In the genomic region with DNA sequence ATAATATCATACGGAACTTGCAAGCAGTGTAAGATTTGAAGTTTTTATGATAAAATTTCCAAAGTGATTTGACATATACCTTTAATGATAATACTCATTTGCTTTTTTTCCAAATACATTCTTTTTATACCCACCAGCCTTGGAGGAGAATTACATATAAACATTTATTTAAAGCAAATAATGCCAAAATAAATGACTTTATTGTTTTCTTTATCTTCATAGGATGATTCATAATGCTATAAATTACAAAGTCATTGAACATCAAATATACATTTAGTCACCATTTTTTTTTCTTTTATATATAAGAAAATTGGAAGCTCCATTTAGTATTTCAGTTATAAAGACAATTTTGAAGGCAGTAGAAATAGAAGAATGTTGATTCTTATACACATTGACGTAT, we compare ENCODE assay signal across 19 cellular contexts.
DNase-seq lines count a peak whose midpoint lies in the region; ATAC-seq, FAIRE-seq and TF ChIP-seq lines count a peak whose summit lies in the region.
"Had no signal": no experiment of that assay in that cellular context is flagged by ENCODE, and none has a peak within 500 bp of the region (broad histone marks: within the 10 kb centered on the region; RNA-seq: fewer than 3 reads in every experiment).

No MANE protein-coding gene starts in this region.

- H3K36me3 Mint-ChIP-seq in T-helper 2 cell treated with Interferon-gamma antibody and Interleukin-4, amounts not matched to agents 5 μg/mL and 100 μg/mL, for 36 hours (ENCODE audit: low read depth): no peaks in the 10 kb centered on the region
- H3K36me3 Mint-ChIP-seq: CD4-positive, alpha-beta memory T cell had no signal

- no peak overlapping the region for H3K9ac ChIP-seq in PC-3 (ENCODE audit: low read length)

- no peaks in the 10 kb centered on the region for H4K20me1 ChIP-seq in PC-3 (ENCODE audit: low read length)

- H3K79me2 ChIP-seq in ACC112 (ENCODE audit: control insufficient read depth, insufficient read depth, low read length, unreplicated experiment): no peaks in the 10 kb centered on the region
- H3K79me2 ChIP-seq in PC-3 (ENCODE audit: low read length): no peaks in the 10 kb centered on the region

- H3K27ac ChIP-seq in ACC112 (ENCODE audit: low read depth, low read length) (no peak overlapping the region), PC-3 (ENCODE audit: low read length) (peak overlapping the region; percentile 44)

- peak overlapping the region; percentile 57 for H2AFZ ChIP-seq in ACC112 (ENCODE audit: low read length, unreplicated experiment)
- H2AFZ ChIP-seq in PC-3 (ENCODE audit: low read length): no peak overlapping the region
- H2AFZ ChIP-seq: GM23338 had no signal

- no peak overlapping the region for H3K27ac Mint-ChIP-seq in T-helper 2 cell treated with Interferon-gamma antibody and Interleukin-4, amounts not matched to agents 5 μg/mL and 100 μg/mL, for 36 hours
- H3K27ac Mint-ChIP-seq: CD4-positive, alpha-beta memory T cell; GM23338; H9 had no signal

- peak overlapping the region; percentile 64 for H3K4me2 ChIP-seq in PC-3 (ENCODE audit: low read length)
- H3K4me2 ChIP-seq: GM23338 had no signal

- H3K4me1 ChIP-seq in ACC112 (ENCODE audit: control insufficient read depth, insufficient read depth, low read length, unreplicated experiment) (peaks cover 9% of the 10 kb centered on the region), PC-3 (ENCODE audit: insufficient read depth, low read length) (peaks cover 23% of the 10 kb centered on the region)

- H3K4me3 Mint-ChIP-seq in T-helper 2 cell treated with Interferon-gamma antibody and Interleukin-4, amounts not matched to agents 5 μg/mL and 100 μg/mL, for 36 hours: no peak overlapping the region
- H3K4me3 Mint-ChIP-seq: CD4-positive, alpha-beta memory T cell; GM23338; H9 had no signal

- POLR2A ChIA-PET in PC-3 (lab: Charles Lee; ENCODE audit: unreplicated experiment): interaction anchor here (0.7 kb wide), 1 partner anchor 576 kb away, joined by 3 read pairs; no protein-coding TSS in a partner anchor

- no peaks in the 10 kb centered on the region for H3K27me3 Mint-ChIP-seq in T-helper 2 cell treated with Interferon-gamma antibody and Interleukin-4, amounts not matched to agents 5 μg/mL and 100 μg/mL, for 36 hours (ENCODE audit: low read depth)
- H3K27me3 Mint-ChIP-seq: CD4-positive, alpha-beta memory T cell had no signal

- no peaks in the 10 kb centered on the region for H3K4me1 Mint-ChIP-seq in T-helper 2 cell treated with Interferon-gamma antibody and Interleukin-4, amounts not matched to agents 5 μg/mL and 100 μg/mL, for 36 hours (ENCODE audit: low read depth)
- H3K4me1 Mint-ChIP-seq: CD4-positive, alpha-beta memory T cell; GM23338; H9 had no signal

- H3K27me3 ChIP-seq in ACC112 (ENCODE audit: insufficient read depth, low read length) (no peaks in the 10 kb centered on the region), PC-3 (ENCODE audit: low read length) (no peaks in the 10 kb centered on the region)

- TF ChIP-seq CTCF in PC-3 (conservative IDR thresholded peaks at IDR 0.05; ENCODE audit: low read depth, low read length): no peak

- BruUV-seq in PC-3 (replicated peaks; lab: Mats Ljungman, UMichigan): no TSS peak

- no peaks in the 10 kb centered on the region for H3K36me3 ChIP-seq in ACC112 (ENCODE audit: insufficient read depth, low read length)
- no peaks in the 10 kb centered on the region for H3K36me3 ChIP-seq in PC-3 (ENCODE audit: low read depth, low read length)

- peak; percentile 69 for ATAC-seq in PC-3
- ATAC-seq in HG02938 (IDR thresholded peaks at IDR 0.05; ENCODE audit: unreplicated experiment): no peak
- ATAC-seq: GM12878, GM23338, HCT116 had no signal

- H3K4me3 ChIP-seq in ACC112 (ENCODE audit: low read depth, low read length) (no peak overlapping the region), PC-3 (ENCODE audit: low read length) (no peak overlapping the region)
- H3K4me3 ChIP-seq: GM12878, GM23338 had no signal

- no peaks in the 10 kb centered on the region for H3K9me2 ChIP-seq in PC-3 (replicated peaks; ENCODE audit: low read length)

- H3F3A ChIP-seq in PC-3 (ENCODE audit: low read length, unreplicated experiment): no peaks in the 10 kb centered on the region

- H3K9me3 Mint-ChIP-seq in T-helper 2 cell treated with Interferon-gamma antibody and Interleukin-4, amounts not matched to agents 5 μg/mL and 100 μg/mL, for 36 hours: no peaks in the 10 kb centered on the region
- H3K9me3 Mint-ChIP-seq: GM23338, H9 had no signal

- peak; percentile 51 for FAIRE-seq in endometrium (lab: Jason Lieb, UNC)
- FAIRE-seq: GM12878, GM19239 had no signal

- intact Hi-C loops in PC-3 (cut with micrococcal nuclease): loop anchor here (1.0 kb wide), 2 partner anchors 159 to 448 kb away; no protein-coding TSS in a partner anchor

- CTCF ChIA-PET in PC-3 (lab: Charles Lee): no interaction called here

- DNase-seq in PC-3: peak; percentile 70
- no peak for DNase-seq in T-helper 2 cell treated with Interferon-gamma antibody and Interleukin-4, amounts not matched to agents 5 μg/mL and 100 μg/mL, for 36 hours (ENCODE audit: low spot score)
- DNase-seq in islet precursor cell: no peak
- no peak for DNase-seq in pons (ENCODE audit: low spot score)
- DNase-seq: C1 segment of cervical spinal cord; CD4-positive, alpha-beta memory T cell; COR-L47; DMS 273 treated with DMSO at 0.1 percent for 48 hours; DMS79; EL; GDM1; H9 had no signal

- H3K9me3 ChIP-seq in PC-3 (ENCODE audit: low read length): no peaks in the 10 kb centered on the region
